17 cellular contexts compared by ENCODE assay signal in the genomic region with DNA sequence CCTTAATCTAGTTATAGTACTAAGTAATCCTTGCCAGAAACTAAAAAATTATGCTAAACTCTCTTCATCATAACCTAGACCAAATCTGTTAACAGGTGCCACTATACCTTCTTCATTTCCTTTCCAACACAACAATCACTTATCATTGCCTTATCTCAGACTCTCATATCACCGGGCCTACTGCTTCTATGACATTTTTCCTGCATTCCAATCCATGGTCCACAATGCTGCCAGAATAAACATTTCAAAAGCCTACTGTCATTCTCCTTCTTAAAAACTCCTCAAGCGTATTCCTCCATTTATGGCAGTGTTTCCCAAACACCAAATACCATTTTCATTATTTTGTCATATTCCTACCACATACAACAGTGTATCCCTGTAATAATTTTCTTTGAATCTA. TPM values are rescaled to one million over a fixed set of nuclear protein-coding genes. Genes with fewer than 3 reads are reported as not detected.
DNase-seq lines count a peak whose midpoint lies in the region; ATAC-seq and TF ChIP-seq lines count a peak whose summit lies in the region.
"Had no signal": no experiment of that assay in that cellular context is flagged by ENCODE, and none has a peak within 500 bp of the region (broad histone marks: within the 10 kb centered on the region; RNA-seq: fewer than 3 reads in every experiment).

No MANE protein-coding gene starts in this region.

- H2AFZ ChIP-seq in osteoblast (ENCODE audit: low read length), result no peak overlapping the region
- no peak overlapping the region for H2AFZ ChIP-seq in PC-3 (ENCODE audit: low read length)

- ATAC-seq in PC-3 (no peak), HG03039 (IDR thresholded peaks at IDR 0.05; ENCODE audit: unreplicated experiment) (no peak)

- POLR2A ChIA-PET in PC-3 (lab: Charles Lee; ENCODE audit: unreplicated experiment), result no interaction called here

- TF ChIP-seq CTCF in osteoblast (IDR thresholded peaks at IDR 0.05; ENCODE audit: extremely low read depth, low read depth, low read length) (no peak), PC-3 (conservative IDR thresholded peaks at IDR 0.05; ENCODE audit: low read depth, low read length) (no peak)

- no peaks in the 10 kb centered on the region for H3F3A ChIP-seq in PC-3 (ENCODE audit: low read length, unreplicated experiment)

- DNase-seq in AG08396 (ENCODE audit: low spot score), result peak; percentile 27
- peak; percentile 29 for DNase-seq in HS-27A (ENCODE audit: low read depth)
- DNase-seq in fibroblast of peridontal ligament (ENCODE audit: extremely low read depth), result peak; percentile 25
- peak; percentile 66 for DNase-seq in osteoblast (ENCODE audit: insufficient read length, low spot score, missing footprints)
- no peak for DNase-seq in PC-3
- no peak for DNase-seq in NCI-H1417 (lab: John Stamatoyannopoulos, UW)
- no peak for DNase-seq in inferior parietal cortex (ENCODE audit: extremely low spot score)
- DNase-seq: activated naive CD4-positive, alpha-beta T cell treated with anti-CD3 and anti-CD28 coated beads for 36 hours; central memory CD4-positive, alpha-beta T cell; foreskin melanocyte; HCEC 1CT; NCI-H2029; NCI-H524; stimulated activated CD4-positive, alpha-beta T cell treated with anti-CD3 and anti-CD28 coated beads, Interleukin-12 subunit alpha, Interleukin-12 subunit beta, amount 100 ng/mL, for 4 hours; SW 1271 had no signal

- no TSS peak for BruUV-seq in PC-3 (replicated peaks; lab: Mats Ljungman, UMichigan)

- H3K4me3 ChIP-seq in osteoblast (ENCODE audit: insufficient read depth, low read length) (no peak overlapping the region), PC-3 (ENCODE audit: low read length) (no peak overlapping the region)
- H3K4me3 ChIP-seq: Peyer's patch had no signal

- H3K9me2 ChIP-seq in PC-3 (replicated peaks; ENCODE audit: low read length), result no peaks in the 10 kb centered on the region

- H3K79me2 ChIP-seq in osteoblast (ENCODE audit: insufficient read depth, low read length) (peaks cover 98% of the 10 kb centered on the region), PC-3 (ENCODE audit: low read length) (peaks cover 93% of the 10 kb centered on the region)

- H4K20me1 ChIP-seq in osteoblast (ENCODE audit: insufficient read depth, low read length) (peaks cover 28% of the 10 kb centered on the region), PC-3 (ENCODE audit: low read length) (0 out of 2 replicates have a peak, but pooled peaks cover 9% of the 10 kb centered on the region)

- no peaks in the 10 kb centered on the region for H3K27me3 ChIP-seq in osteoblast (ENCODE audit: insufficient read depth, low read length)
- H3K27me3 ChIP-seq in PC-3 (ENCODE audit: low read length), result no peaks in the 10 kb centered on the region
- H3K27me3 ChIP-seq: Peyer's patch had no signal

- intact Hi-C loops in PC-3 (cut with micrococcal nuclease), result no loop called here

- CTCF ChIA-PET in PC-3 (lab: Charles Lee), result no interaction called here

- peaks cover 22% of the 10 kb centered on the region for H3K4me1 ChIP-seq in osteoblast (ENCODE audit: insufficient read depth, low read length)
- no peaks in the 10 kb centered on the region for H3K4me1 ChIP-seq in PC-3 (ENCODE audit: insufficient read depth, low read length)

- no peak overlapping the region for H3K9ac ChIP-seq in PC-3 (ENCODE audit: low read length)

- no peak overlapping the region for H3K27ac ChIP-seq in osteoblast (ENCODE audit: low read depth, low read length)
- H3K27ac ChIP-seq in PC-3 (ENCODE audit: low read length), result no peak overlapping the region
- H3K27ac ChIP-seq: Peyer's patch had no signal

- no peaks in the 10 kb centered on the region for H3K36me3 ChIP-seq in osteoblast (ENCODE audit: insufficient read depth, low read length)
- no peaks in the 10 kb centered on the region for H3K36me3 ChIP-seq in PC-3 (ENCODE audit: low read depth, low read length)
- H3K36me3 ChIP-seq: Peyer's patch had no signal

- H3K9me3 ChIP-seq in osteoblast (ENCODE audit: low read depth, low read length), result no peaks in the 10 kb centered on the region
- H3K9me3 ChIP-seq in PC-3 (ENCODE audit: low read length), result no peaks in the 10 kb centered on the region
- H3K9me3 ChIP-seq: Peyer's patch had no signal

- H3K4me2 ChIP-seq in osteoblast (ENCODE audit: insufficient read depth, low read length), result peak overlapping the region; percentile 43
- H3K4me2 ChIP-seq in PC-3 (ENCODE audit: low read length), result no peak overlapping the region

RNA-seq across cellular contexts. Expression of a gene that starts 6.5 kb away (rescaled TPM):
- total RNA-seq in osteoblast, result 36.5 and 40.9 TPM in 2 replicates
- 10.8 and 16.4 TPM in 2 replicates for total RNA-seq in PC-3 (2014; rRNA removed)

RNA-seq across cellular contexts. Expression of a gene that starts 17.3 kb away (rescaled TPM):
- total RNA-seq in osteoblast (28.6 and 30.6 TPM in 2 replicates), PC-3 (2014; rRNA removed) (22.2 and 27.8 TPM in 2 replicates)

RNA-seq across cellular contexts. Expression of a gene that starts 39.7 kb away (rescaled TPM):
- total RNA-seq in osteoblast (11.2 and 15.0 TPM in 2 replicates), PC-3 (2014; rRNA removed) (4.4 and 5.2 TPM in 2 replicates)

RNA-seq across cellular contexts. Expression of a gene that starts 58.1 kb away (rescaled TPM):
- 101 and 121 TPM in 2 replicates for total RNA-seq in osteoblast
- 112 and 142 TPM in 2 replicates for total RNA-seq in PC-3 (2014; rRNA removed)

Comparison
In these comparisons a context has a peak if more than half of its experiments do, and no peak if none do; other contexts are left out.
1. DNase-seq: peak in AG08396 (single experiment), HS-27A (single experiment), fibroblast of peridontal ligament (single experiment) and osteoblast (single experiment); none in PC-3 (single experiment), NCI-H1417 (0 of 3) and inferior parietal cortex (single experiment).